Comparison of ENCODE assay signal across 26 cellular contexts in genomic region chr11:101061606-101062005, GRCh38.
DNase-seq lines count a peak whose midpoint lies in the region; ATAC-seq and TF ChIP-seq lines count a peak whose summit lies in the region.
"Had no signal": no experiment of that assay in that cellular context is flagged by ENCODE, and none has a peak within 500 bp of the region (broad histone marks: within the 10 kb centered on the region; RNA-seq: fewer than 3 reads in every experiment).

No MANE protein-coding gene starts in this region.

- H3K4me1 ChIP-seq in cardiac muscle cell (ENCODE audit: low read depth) (peaks cover 3% of the 10 kb centered on the region), foreskin keratinocyte (no peaks in the 10 kb centered on the region)
- H3K4me1 ChIP-seq: BLaER1, esophagus muscularis mucosa, upper lobe of right lung had no signal

- no peak for TF ChIP-seq CTCF in astrocyte of the cerebellum (IDR thresholded peaks at IDR 0.05; ENCODE audit: low read depth, low read length, missing control alignments)
- no peak for TF ChIP-seq CTCF in cardiac muscle cell (IDR thresholded peaks at IDR 0.05; ENCODE audit: low read depth, low read length)
- TF ChIP-seq CTCF in foreskin keratinocyte (conservative IDR thresholded peaks at IDR 0.05): no peak

- no peaks in the 10 kb centered on the region for H3K9me3 ChIP-seq in cardiac muscle cell (ENCODE audit: low read depth)
- H3K9me3 ChIP-seq: BLaER1, esophagus muscularis mucosa, upper lobe of right lung had no signal

- H3K27ac ChIP-seq in cardiac muscle cell: no peak overlapping the region
- no peak overlapping the region for H3K27ac ChIP-seq in foreskin keratinocyte
- H3K27ac ChIP-seq: BLaER1, esophagus muscularis mucosa, upper lobe of right lung, VCaP had no signal

- ATAC-seq in foreskin keratinocyte (no peak), GM18502 (IDR thresholded peaks at IDR 0.05; ENCODE audit: poor library complexity, unreplicated experiment) (no peak), HG03432 (IDR thresholded peaks at IDR 0.05; ENCODE audit: unreplicated experiment) (no peak), HG02970 (IDR thresholded peaks at IDR 0.05; ENCODE audit: low FRiP score, unreplicated experiment) (no peak)
- ATAC-seq: activated CD8-positive, alpha-beta memory T cell treated with anti-CD3 and anti-CD28 coated beads, Interleukin-2, amount 10 ng/mL, durations not matched to agents 7 days and 5 days; HepG2; left colon; SK-N-SH treated with all-trans-retinoic acid at 6 μM for 48 hours; stimulated activated effector memory CD8-positive, alpha-beta T cell treated with anti-CD3 and anti-CD28 coated beads, Interleukin-12 subunit alpha, Interleukin-12 subunit beta, amount 100 ng/mL, for 72 hours; upper lobe of right lung had no signal

- peak; percentile 4 for DNase-seq in EL
- DNase-seq in astrocyte of the cerebellum (ENCODE audit: low read depth): peak; percentile 6
- peak; percentile 61 to 77 for DNase-seq in cardiac muscle cell (ENCODE audit: low read depth in 1 of 2, low spot score in 1 of 2)
- peak; percentile 34 for DNase-seq in non-pigmented ciliary epithelial cell (ENCODE audit: low read depth)
- no peak for DNase-seq in foreskin keratinocyte
- DNase-seq: activated CD4-positive, alpha-beta T cell treated with anti-CD3 and anti-CD28 coated beads for 48 hours; activated CD8-positive, alpha-beta memory T cell treated with anti-CD3 and anti-CD28 coated beads, Interleukin-2, amount 10 ng/mL, durations not matched to agents 7 days and 5 days; Calu3; cortex of kidney; left colon; naive B cell; NCI-H187 treated with DMSO at 0.1 percent for 48 hours; NCI-H2227 treated with DMSO at 0.1 percent for 48 hours; NCI-H748 treated with DMSO at 0.1 percent for 48 hours; substantia nigra; upper lobe of right lung had no signal

- in situ Hi-C loops in astrocyte of the cerebellum (cut with HindIII; ENCODE audit: low sequenced_read_pairs): no loop called here

- H3K36me3 ChIP-seq in cardiac muscle cell: no peaks in the 10 kb centered on the region
- H3K36me3 ChIP-seq: BLaER1, esophagus muscularis mucosa, upper lobe of right lung had no signal

- no peaks in the 10 kb centered on the region for H3K27me3 ChIP-seq in cardiac muscle cell
- no peaks in the 10 kb centered on the region for H3K27me3 ChIP-seq in foreskin keratinocyte
- H3K27me3 ChIP-seq: BLaER1, esophagus muscularis mucosa, upper lobe of right lung had no signal

- H3K4me3 ChIP-seq in astrocyte of the cerebellum (ENCODE audit: low read depth, low read length) (no peak overlapping the region), cardiac muscle cell (no peak overlapping the region)
- H3K4me3 ChIP-seq: BLaER1, esophagus muscularis mucosa, smooth muscle cell, upper lobe of right lung had no signal

Comparison
In these comparisons a context has a peak if more than half of its experiments do, and no peak if none do; other contexts are left out.
1. DNase-seq: peak in EL (single experiment), astrocyte of the cerebellum (single experiment), cardiac muscle cell (2 of 2) and non-pigmented ciliary epithelial cell (single experiment); none in foreskin keratinocyte (0 of 2).